ENCODE assay signal across 8 cellular contexts in the genomic region with DNA sequence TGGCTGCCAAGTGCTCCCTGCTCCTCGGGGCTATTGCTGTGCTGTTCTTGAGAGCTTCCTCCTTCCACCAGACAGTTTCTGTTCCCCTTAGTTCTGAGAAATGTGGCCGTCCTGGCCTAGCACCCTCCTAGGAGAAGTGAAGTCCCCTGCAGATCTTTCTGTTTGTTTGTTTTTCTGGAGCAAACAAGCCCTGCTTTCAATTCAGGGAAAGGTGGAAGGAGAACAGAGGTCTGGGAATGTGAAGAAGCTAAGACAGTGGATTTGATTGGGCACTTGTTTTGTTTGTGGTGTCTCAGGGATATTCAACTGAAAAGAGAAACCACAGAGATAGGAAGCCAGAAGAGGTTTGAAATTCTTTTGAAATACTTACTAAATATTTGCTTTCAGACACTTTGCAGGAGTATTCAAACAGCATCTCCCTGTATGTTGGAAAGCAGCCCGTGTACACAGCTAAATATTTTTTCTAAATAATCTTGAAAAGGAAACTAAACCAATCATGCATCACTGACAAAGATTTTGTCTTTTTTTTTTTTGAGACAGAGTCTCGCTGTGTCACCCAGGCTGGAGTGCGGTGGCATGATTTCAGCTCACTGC. TPM values are rescaled to one million over a fixed set of nuclear protein-coding genes. Genes with fewer than 3 reads are reported as not detected.
DNase-seq lines count a peak whose midpoint lies in the region; ATAC-seq, FAIRE-seq and TF ChIP-seq lines count a peak whose summit lies in the region.
"Had no signal": no experiment of that assay in that cellular context is flagged by ENCODE, and none has a peak within 500 bp of the region (broad histone marks: within the 10 kb centered on the region; RNA-seq: fewer than 3 reads in every experiment).

No MANE protein-coding gene starts in this region.

- FAIRE-seq in urothelium cell line (lab: Jason Lieb, UNC): no peak

- H3K9me3 ChIP-seq in WERI-Rb-1 (ENCODE audit: severe bottlenecking): no peaks in the 10 kb centered on the region
- H3K9me3 ChIP-seq: body of pancreas had no signal

- peak; percentile 95 for ATAC-seq in GM18508 (IDR thresholded peaks at IDR 0.05; ENCODE audit: insufficient read depth, unreplicated experiment)
- ATAC-seq: body of pancreas had no signal

- no peaks in the 10 kb centered on the region for H3K36me3 ChIP-seq in WERI-Rb-1

- H3K36me3 Mint-ChIP-seq in activated T-cell treated with anti-CD3 and anti-CD28 coated beads, Interleukin-2, amount 50 U/mL, for 24 hours (ENCODE audit: low read depth): no peaks in the 10 kb centered on the region

- H3K27me3 ChIP-seq in WERI-Rb-1 (ENCODE audit: insufficient read depth, low read depth, severe bottlenecking): no peaks in the 10 kb centered on the region
- H3K27me3 ChIP-seq: body of pancreas had no signal

- no peak overlapping the region for H3K4me3 ChIP-seq in WERI-Rb-1 (ENCODE audit: low read depth, low read length)
- H3K4me3 ChIP-seq: body of pancreas had no signal

- TF ChIP-seq CTCF in WERI-Rb-1 (IDR thresholded peaks at IDR 0.05; ENCODE audit: low read depth, low read length): no peak

- DNase-seq in H4 (ENCODE audit: low spot score) (peak; percentile 8), Kasumi-1 (lab: John Stamatoyannopoulos, UW) (peak; percentile 55 to 62), inferior parietal cortex (ENCODE audit: extremely low spot score) (peak; percentile 14), urothelium cell line (ENCODE audit: low spot score) (peak; percentile 19), WERI-Rb-1 (no peak)
- DNase-seq in activated T-cell treated with anti-CD3 and anti-CD28 coated beads, Interleukin-2, amount 50 U/mL, for 24 hours: peak; percentile 37

- H3K27me3 Mint-ChIP-seq in activated T-cell treated with anti-CD3 and anti-CD28 coated beads, Interleukin-2, amount 50 U/mL, for 24 hours: no peaks in the 10 kb centered on the region

- no peaks in the 10 kb centered on the region for H3K9me3 Mint-ChIP-seq in activated T-cell treated with anti-CD3 and anti-CD28 coated beads, Interleukin-2, amount 50 U/mL, for 24 hours

- peak overlapping the region; percentile 53 for H3K4me3 Mint-ChIP-seq in activated T-cell treated with anti-CD3 and anti-CD28 coated beads, Interleukin-2, amount 50 U/mL, for 24 hours

- peak overlapping the region; percentile 88 for H3K27ac Mint-ChIP-seq in activated T-cell treated with anti-CD3 and anti-CD28 coated beads, Interleukin-2, amount 50 U/mL, for 24 hours

- no peak overlapping the region for H3K27ac ChIP-seq in WERI-Rb-1
- H3K27ac ChIP-seq: body of pancreas had no signal

- H3K4me1 Mint-ChIP-seq in activated T-cell treated with anti-CD3 and anti-CD28 coated beads, Interleukin-2, amount 50 U/mL, for 24 hours (ENCODE audit: low read depth): peaks cover 23% of the 10 kb centered on the region

RNA-seq across cellular contexts. Expression of a gene that starts 36.5 kb away (rescaled TPM):
- 4.9 and 7.3 TPM in 2 replicates for total RNA-seq in H4 (2014; rRNA removed; shearing (Covaris generic))

RNA-seq across cellular contexts. Expression of a gene that starts 57.8 kb away (rescaled TPM):
- 17.5 and 23.3 TPM in 2 replicates for total RNA-seq in H4 (2014; rRNA removed; shearing (Covaris generic))
